Comparison of ENCODE assay signal across 9 cellular contexts in genomic region chr2:85604568-85605339, GRCh38. TPM values are rescaled to one million over a fixed set of nuclear protein-coding genes. Genes with fewer than 3 reads are reported as not detected.
DNase-seq lines count a peak whose midpoint lies in the region; ATAC-seq and TF ChIP-seq lines count a peak whose summit lies in the region.
"Had no signal": no experiment of that assay in that cellular context is flagged by ENCODE, and none has a peak within 500 bp of the region (broad histone marks: within the 10 kb centered on the region; RNA-seq: fewer than 3 reads in every experiment).

No MANE protein-coding gene starts in this region.

- no peaks in the 10 kb centered on the region for H3K9me3 ChIP-seq in T-helper 17 cell (ENCODE audit: control insufficient read depth, low read length, poor library complexity, severe bottlenecking)
- no peaks in the 10 kb centered on the region for H3K9me3 ChIP-seq in right lobe of liver

- no peaks in the 10 kb centered on the region for H3K27me3 ChIP-seq in right lobe of liver
- H3K27me3 ChIP-seq: dorsolateral prefrontal cortex had no signal

- H3K4me3 ChIP-seq in AG10803 (ENCODE audit: low read length): no peak overlapping the region
- peak overlapping the region in 1 of 3 donors; percentile 2 for H3K4me3 ChIP-seq in right lobe of liver

- intact Hi-C loops in right lobe of liver (cut with DNase I): no loop called here

- H3K27ac Mint-ChIP-seq in T-helper 17 cell: peak overlapping the region; percentile 4
- no peak overlapping the region for H3K27ac Mint-ChIP-seq in activated CD8-positive, alpha-beta T cell treated with anti-CD3 and anti-CD28 coated beads, Interleukin-2, amount 10 ng/mL, durations not matched to agents 7 days and 5 days

- H3K9me3 Mint-ChIP-seq in activated CD8-positive, alpha-beta T cell treated with anti-CD3 and anti-CD28 coated beads, Interleukin-2, amount 10 ng/mL, durations not matched to agents 7 days and 5 days (ENCODE audit: insufficient read depth): no peaks in the 10 kb centered on the region

- H3K4me1 Mint-ChIP-seq in T-helper 17 cell: peaks cover 33% of the 10 kb centered on the region
- peaks cover 19% of the 10 kb centered on the region for H3K4me1 Mint-ChIP-seq in activated CD8-positive, alpha-beta T cell treated with anti-CD3 and anti-CD28 coated beads, Interleukin-2, amount 10 ng/mL, durations not matched to agents 7 days and 5 days (ENCODE audit: low read depth)

- peaks cover 0 to 20% (median 2%) of the 10 kb centered on the region in 4 donors for H3K36me3 ChIP-seq in right lobe of liver

- DNase-seq in AG10803 (ENCODE audit: low read depth) (peak; percentile 29), T-helper 17 cell (no peak), right lobe of liver (no peak)
- no peak for DNase-seq in activated CD8-positive, alpha-beta T cell treated with anti-CD3 and anti-CD28 coated beads, Interleukin-2, amount 10 ng/mL, durations not matched to agents 7 days and 5 days
- DNase-seq: NCI-H2081 treated with DMSO at 0.1 percent for 48 hours had no signal

- H3K4me1 ChIP-seq in right lobe of liver: peaks cover 0 to 42% (median 13%) of the 10 kb centered on the region in 4 donors

- peak; percentile 26 for TF ChIP-seq POLR2A in right lobe of liver (IDR thresholded peaks at IDR 0.05)

- POLR2A ChIA-PET in activated CD8-positive, alpha-beta T cell treated with anti-CD3 and anti-CD28 coated beads, Interleukin-2, amount 10 ng/mL, durations not matched to agents 7 days and 5 days (lab: Charles Lee): interaction anchor here (0.5 to 4.0 kb wide), 7 partner anchors 9 to 277 kb away, joined by 3 to 20 read pairs (median 3); partner anchors contain the start of genes RNF181, TGOLN2 and USP39

- no peak for TF ChIP-seq CTCF in AG10803 (conservative IDR thresholded peaks at IDR 0.05; ENCODE audit: low read length)
- no peak for TF ChIP-seq CTCF in right lobe of liver (IDR thresholded peaks at IDR 0.05)

- no peaks in the 10 kb centered on the region for H3K27me3 Mint-ChIP-seq in T-helper 17 cell
- no peaks in the 10 kb centered on the region for H3K27me3 Mint-ChIP-seq in activated CD8-positive, alpha-beta T cell treated with anti-CD3 and anti-CD28 coated beads, Interleukin-2, amount 10 ng/mL, durations not matched to agents 7 days and 5 days (ENCODE audit: low read depth)

- 17% methylated on average over 5 of the region's 6 CpGs for WGBS in right lobe of liver (ENCODE audit: insufficient coverage, low coverage, low lambda C conversion rate, missing lambda C conversion rate)

- H3K4me3 Mint-ChIP-seq in T-helper 17 cell: no peak overlapping the region
- H3K4me3 Mint-ChIP-seq in activated CD8-positive, alpha-beta T cell treated with anti-CD3 and anti-CD28 coated beads, Interleukin-2, amount 10 ng/mL, durations not matched to agents 7 days and 5 days: no peak overlapping the region

- ATAC-seq in T-helper 17 cell (no peak), right lobe of liver (peak in 2 of 4 donors; percentile 14 to 26), HG02759 (IDR thresholded peaks at IDR 0.05; ENCODE audit: unreplicated experiment) (no peak), HG02798 (IDR thresholded peaks at IDR 0.05; ENCODE audit: poor library complexity, unreplicated experiment) (no peak)
- ATAC-seq in activated CD8-positive, alpha-beta T cell treated with anti-CD3 and anti-CD28 coated beads, Interleukin-2, amount 10 ng/mL, durations not matched to agents 7 days and 5 days: no peak

- CTCF ChIA-PET in activated CD8-positive, alpha-beta T cell treated with anti-CD3 and anti-CD28 coated beads, Interleukin-2, amount 10 ng/mL, durations not matched to agents 7 days and 5 days (lab: Charles Lee): interaction anchor here (0.9 to 2.5 kb wide), 6 partner anchors 10 to 44 kb away, joined by 3 to 15 read pairs (median 4); partner anchors contain the start of gene RNF181

- H3K27ac ChIP-seq in right lobe of liver: peak overlapping the region in 2 of 3 donors; percentile 38 to 53
- H3K27ac ChIP-seq: HL-60 had no signal

- H3K36me3 Mint-ChIP-seq in T-helper 17 cell (ENCODE audit: low read depth): peaks cover 2% of the 10 kb centered on the region
- peaks cover 19% of the 10 kb centered on the region for H3K36me3 Mint-ChIP-seq in activated CD8-positive, alpha-beta T cell treated with anti-CD3 and anti-CD28 coated beads, Interleukin-2, amount 10 ng/mL, durations not matched to agents 7 days and 5 days (ENCODE audit: low read depth)

RNA-seq across cellular contexts. Expression of gene TMEM150A, which starts 2.3 kb away (rescaled TPM):
- total RNA-seq in T-helper 17 cell (1 to 10 TPM; 6.4 to 7.7 TPM), right lobe of liver (10 to 100 TPM; 20.0 to 26.7 (median 21.9) TPM)
- total RNA-seq in activated CD8-positive, alpha-beta T cell treated with anti-CD3 and anti-CD28 coated beads, Interleukin-2, amount 10 ng/mL, durations not matched to agents 7 days and 5 days: 1 to 10 TPM; 1.7 to 1.9 TPM

RNA-seq across cellular contexts. Expression of gene C2orf68, which starts 7.1 kb away (rescaled TPM):
- total RNA-seq in T-helper 17 cell: 10 to 100 TPM; 31.2 to 37.3 TPM
- 10 to 100 TPM in 5 of 6 experiments, 1 to 10 TPM in 1; 7.6 to 22.7 (median 14.8) TPM for total RNA-seq in right lobe of liver
- 10 to 100 TPM; 38.9 to 43.4 TPM for total RNA-seq in activated CD8-positive, alpha-beta T cell treated with anti-CD3 and anti-CD28 coated beads, Interleukin-2, amount 10 ng/mL, durations not matched to agents 7 days and 5 days

RNA-seq across cellular contexts. Expression of gene RNF181, which starts 9.2 kb away (rescaled TPM):
- total RNA-seq in T-helper 17 cell (10 to 100 TPM; 42.8 to 43.3 TPM), right lobe of liver (100 to 1,000 TPM in 2 of 6 experiments, 10 to 100 TPM in 4; 54.5 to 123 (median 66.6) TPM)
- total RNA-seq in activated CD8-positive, alpha-beta T cell treated with anti-CD3 and anti-CD28 coated beads, Interleukin-2, amount 10 ng/mL, durations not matched to agents 7 days and 5 days: 100 to 1,000 TPM in 1 of 2 experiments, 10 to 100 TPM in 1; 91.0 to 104 TPM

RNA-seq across cellular contexts. Expression of gene USP39, which starts 11.2 kb away (rescaled TPM):
- total RNA-seq in T-helper 17 cell (10 to 100 TPM; 46.4 to 54.8 TPM), right lobe of liver (10 to 100 TPM; 14.7 to 32.8 (median 17.9) TPM)
- 10 to 100 TPM; 81.3 to 82.4 TPM for total RNA-seq in activated CD8-positive, alpha-beta T cell treated with anti-CD3 and anti-CD28 coated beads, Interleukin-2, amount 10 ng/mL, durations not matched to agents 7 days and 5 days

RNA-seq across cellular contexts. Expression of gene VAMP5, which starts 20.5 kb away (rescaled TPM):
- total RNA-seq in T-helper 17 cell (10 to 100 TPM; 38.2 to 39.5 TPM), right lobe of liver (10 to 100 TPM; 27.2 to 50.1 (median 34.7) TPM)
- total RNA-seq in activated CD8-positive, alpha-beta T cell treated with anti-CD3 and anti-CD28 coated beads, Interleukin-2, amount 10 ng/mL, durations not matched to agents 7 days and 5 days: 10 to 100 TPM; 72.0 to 74.4 TPM
